15 cellular contexts compared by ENCODE assay signal in genomic region chr19:2922987-2923386, GRCh38. TPM values are rescaled to one million over a fixed set of nuclear protein-coding genes. Genes with fewer than 3 reads are reported as not detected.
A peak's percentile ranks its signal among the peaks of the same experiment; 100 is the strongest.
DNase-seq lines count a peak whose midpoint lies in the region; ATAC-seq and TF ChIP-seq lines count a peak whose summit lies in the region.
"Had no signal": no experiment of that assay in that cellular context is flagged by ENCODE, and none has a peak within 500 bp of the region (broad histone marks: within the 10 kb centered on the region; RNA-seq: fewer than 3 reads in every experiment).

No MANE protein-coding gene starts in this region.

- H3K4me1 Mint-ChIP-seq in T-helper 17 cell, result no peaks in the 10 kb centered on the region

- H3K36me3 ChIP-seq in left ventricle myocardium inferior, result peaks cover 21% of the 10 kb centered on the region
- no peaks in the 10 kb centered on the region for H3K36me3 ChIP-seq in breast epithelium
- H3K36me3 ChIP-seq: ovary had no signal

- ATAC-seq in left cardiac atrium (peak; percentile 15 to 72), T-helper 17 cell (no peak), HG03565 (IDR thresholded peaks at IDR 0.05; ENCODE audit: unreplicated experiment) (no peak)

- no peaks in the 10 kb centered on the region for H3K27me3 ChIP-seq in left ventricle myocardium inferior (ENCODE audit: low read depth)
- no peaks in the 10 kb centered on the region for H3K27me3 ChIP-seq in breast epithelium
- H3K27me3 ChIP-seq: dorsolateral prefrontal cortex, ovary, SJSA1 had no signal

- TF ChIP-seq CTCF in left ventricle myocardium inferior (IDR thresholded peaks at IDR 0.05; ENCODE audit: borderline replicate concordance), result no peak
- peak in 2 of 3 donors; percentile 32 to 73 for TF ChIP-seq CTCF in breast epithelium (IDR thresholded peaks at IDR 0.05)

- H3K27ac ChIP-seq in left ventricle myocardium inferior (replicated peaks), result no peak overlapping the region
- peak overlapping the region; percentile 90 to 95 for H3K27ac ChIP-seq in breast epithelium
- H3K27ac ChIP-seq: ovary, SJSA1 had no signal

- H3K9me3 ChIP-seq in left ventricle myocardium inferior (replicated peaks) (peaks cover 5% of the 10 kb centered on the region), breast epithelium (no peaks in the 10 kb centered on the region), T-helper 17 cell (ENCODE audit: control insufficient read depth, low read length, poor library complexity, severe bottlenecking) (peaks cover 2% of the 10 kb centered on the region)
- H3K9me3 ChIP-seq: ovary had no signal

- no peak for DNase-seq in left cardiac atrium
- no peak for DNase-seq in left ventricle myocardium inferior
- DNase-seq in breast epithelium (ENCODE audit: low spot score in 2 of 2), result peak in 1 of 2 donors; percentile 70
- DNase-seq in left kidney (ENCODE audit: low read depth, low spot score), result peak; percentile 39
- DNase-seq in T-helper 17 cell, result no peak
- no peak for DNase-seq in medulla oblongata (ENCODE audit: extremely low spot score)
- DNase-seq in NCI-H1048 (lab: John Stamatoyannopoulos, UW), result no peak
- DNase-seq: activated CD8-positive, alpha-beta memory T cell treated with anti-CD3 and anti-CD28 coated beads, Interleukin-2, amount 50 U/mL, for 48 hours; dorsolateral prefrontal cortex; NCI-H510A; ovary had no signal

- no peaks in the 10 kb centered on the region for H3K27me3 Mint-ChIP-seq in T-helper 17 cell

- H3K4me3 ChIP-seq in left ventricle myocardium inferior (no peak overlapping the region), breast epithelium (no peak overlapping the region)
- H3K4me3 ChIP-seq: dorsolateral prefrontal cortex, ovary, SJSA1 had no signal

- H3K4me1 ChIP-seq in left ventricle myocardium inferior, result peaks cover 9% of the 10 kb centered on the region
- no peaks in the 10 kb centered on the region for H3K4me1 ChIP-seq in breast epithelium
- H3K4me1 ChIP-seq: SJSA1 had no signal

- H3K36me3 Mint-ChIP-seq in T-helper 17 cell (ENCODE audit: low read depth), result no peaks in the 10 kb centered on the region

- H3K4me3 Mint-ChIP-seq in T-helper 17 cell, result no peak overlapping the region

- no peak overlapping the region for H3K27ac Mint-ChIP-seq in T-helper 17 cell

- intact Hi-C loops in left cardiac atrium (cut with DNase I) (no loop called here), left ventricle myocardium inferior (cut with micrococcal nuclease) (no loop called here), breast epithelium (cut with DNase I; ENCODE audit: low total_unique reads) (no loop called here)

- no peak for TF ChIP-seq POLR2A in breast epithelium (IDR thresholded peaks at IDR 0.05)

RNA-seq across cellular contexts. Expression of gene ZNF77, which starts 21.8 kb away (rescaled TPM):
- 1 to 10 TPM; 2.7 to 3.5 TPM for total RNA-seq in left cardiac atrium
- 1.6 TPM for total RNA-seq in left ventricle myocardium inferior
- total RNA-seq in breast epithelium, result 1 to 10 TPM; 2.2 to 5.1 (median 4.9) TPM
- total RNA-seq in T-helper 17 cell, result 1 to 10 TPM; 2.7 to 3.0 TPM

RNA-seq across cellular contexts. Expression of gene ZNF57, which starts 22.3 kb away (rescaled TPM):
- total RNA-seq in left cardiac atrium, result 1 to 10 TPM; 2.2 to 2.9 TPM
- 3.2 TPM for total RNA-seq in left ventricle myocardium inferior
- 1 to 10 TPM; 2.7 to 9.2 (median 6.9) TPM for total RNA-seq in breast epithelium
- total RNA-seq in T-helper 17 cell, result 1 to 10 TPM; 2.0 to 2.6 TPM

RNA-seq across cellular contexts. Expression of gene TLE6, which starts 54.4 kb away (rescaled TPM):
- 1 to 10 TPM in 1 of 2 donors, under 1 TPM in 1; 0.65 to 1.9 TPM for total RNA-seq in left cardiac atrium
- total RNA-seq in left ventricle myocardium inferior, result 1.3 TPM
- 1 to 10 TPM; 1.6 to 4.3 (median 3.2) TPM for total RNA-seq in breast epithelium
- total RNA-seq in T-helper 17 cell, result under 1 TPM in 1 of 2 donors, not detected in 1; 0.29 TPM

RNA-seq across cellular contexts. Expression of gene ZNF556, which starts 55.9 kb away (rescaled TPM):
- total RNA-seq in left cardiac atrium, result not detected
- not detected for total RNA-seq in left ventricle myocardium inferior
- total RNA-seq in breast epithelium, result under 1 TPM in 2 of 3 donors, not detected in 1; 0.15 to 0.33 TPM
- not detected for total RNA-seq in T-helper 17 cell
- total RNA-seq: glomerular endothelial cell, mesenteric fat pad had no signal

Comparison
In these comparisons a context has a peak if more than half of its experiments do, and no peak if none do; other contexts are left out.
1. ATAC-seq: peak in left cardiac atrium (2 of 2); none in T-helper 17 cell (single experiment) and HG03565 (single experiment).